Comparison of ENCODE assay signal across 8 cellular contexts in the genomic region with DNA sequence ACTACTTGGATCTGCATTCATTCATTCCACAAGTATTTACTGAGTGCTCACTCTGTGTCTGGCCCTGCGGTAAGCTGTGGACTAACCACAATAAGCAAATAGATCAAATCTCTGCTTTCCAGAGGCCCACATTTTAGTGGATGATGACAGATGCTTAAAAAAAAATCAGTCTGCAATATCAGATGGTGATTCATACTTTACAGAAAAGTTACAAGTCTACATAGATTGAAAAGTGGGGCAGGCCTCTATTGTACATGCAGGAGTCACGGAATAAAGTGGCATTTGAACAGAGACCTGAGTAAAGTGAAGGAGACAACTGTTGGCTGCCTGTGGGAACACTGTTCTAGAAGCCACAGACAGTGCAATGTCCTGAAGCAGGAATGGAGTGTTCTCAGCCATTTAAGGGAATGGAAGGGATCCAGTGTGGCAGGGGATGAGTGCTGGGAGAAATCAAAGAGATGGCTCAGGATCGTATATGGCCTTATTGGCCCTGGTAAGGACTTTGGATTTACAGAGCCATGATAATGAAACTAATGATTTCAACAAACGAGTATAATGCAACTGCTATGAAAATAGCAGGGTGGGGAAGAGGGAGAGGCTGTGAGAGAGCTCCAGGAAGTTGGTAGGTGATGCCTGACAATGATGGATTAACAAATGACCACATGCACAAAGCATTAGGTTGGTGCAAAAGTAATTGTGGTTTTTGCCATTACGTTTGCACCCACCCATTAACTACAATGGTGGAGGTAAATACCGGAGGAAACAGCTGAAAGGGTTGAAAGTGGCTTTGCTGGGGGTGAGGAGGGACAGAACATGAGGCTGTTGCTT. TPM values are rescaled to one million over a fixed set of nuclear protein-coding genes. Genes with fewer than 3 reads are reported as not detected.
DNase-seq lines count a peak whose midpoint lies in the region; ATAC-seq, FAIRE-seq and TF ChIP-seq lines count a peak whose summit lies in the region.

No MANE protein-coding gene starts in this region.

- no peak for ATAC-seq in sciatic nerve

- intact Hi-C loops in uterus (cut with DNase I; ENCODE audit: low total_unique reads) (no loop called here), sciatic nerve (cut with DNase I) (no loop called here)

- TF ChIP-seq RAD21 in SK-N-SH (IDR thresholded peaks at IDR 0.05; ENCODE audit: low read length): no peak

- peaks cover 20% of the 10 kb centered on the region for H3F3A ChIP-seq in SK-N-SH (replicated peaks; ENCODE audit: insufficient read depth)

- no peaks in the 10 kb centered on the region for H3K9me2 ChIP-seq in SK-N-SH

- no peak overlapping the region for H3K9ac ChIP-seq in SK-N-SH

- CTCF ChIA-PET in SK-N-SH (lab: Yijun Ruan, JAX): no interaction called here

- WGBS in SK-N-SH (ENCODE audit: low lambda C conversion rate): 39% methylated on average over 6 of the region's 6 CpGs

- H2AFZ ChIP-seq in SK-N-SH (ENCODE audit: low read depth): no peak overlapping the region

- no peaks in the 10 kb centered on the region for H3K79me2 ChIP-seq in SK-N-SH (ENCODE audit: insufficient read depth)

- H3K27ac ChIP-seq in SK-N-SH (ENCODE audit: low read depth in 2 of 2, low read length in 1 of 2) (no peak overlapping the region), uterus (no peak overlapping the region)

- FAIRE-seq in H54 (lab: Jason Lieb, UNC): peak; percentile 90

- H3K36me3 ChIP-seq in SK-N-SH (replicated peaks in 1 of 2; ENCODE audit: control insufficient read depth in 1 of 2, insufficient read depth in 2 of 2, low read length in 1 of 2): no peaks in the 10 kb centered on the region
- H3K36me3 ChIP-seq in uterus: no peaks in the 10 kb centered on the region

- H3K27me3 ChIP-seq in SK-N-SH (ENCODE audit: insufficient read depth): peaks cover 39% of the 10 kb centered on the region
- H3K27me3 ChIP-seq in uterus: no peaks in the 10 kb centered on the region

- H3K4me3 ChIP-seq in SK-N-SH (ENCODE audit: low read depth in 2 of 2, low read length in 1 of 2) (no peak overlapping the region), uterus (no peak overlapping the region)

- POLR2A ChIA-PET in SK-N-SH (lab: Yijun Ruan, JAX): no interaction called here

- TF ChIP-seq EP300 in SK-N-SH (IDR thresholded peaks at IDR 0.05; ENCODE audit: borderline replicate concordance in 1 of 2, low read depth in 1 of 2, low read length in 1 of 2): peak in 1 of 2 experiments; percentile 74; a peak in 2 of 4 replicates

- TF ChIP-seq CTCF in SK-N-SH (IDR thresholded peaks at IDR 0.05) (no peak), GM13976 (IDR thresholded peaks at IDR 0.05; ENCODE audit: borderline replicate concordance, control extremely low read depth, extremely low read depth, insufficient read depth, missing control alignments) (no peak), uterus (IDR thresholded peaks at IDR 0.05) (no peak)

- H3K9me3 ChIP-seq in SK-N-SH (0 out of 2 replicates have a peak, but pooled peaks cover 5% of the 10 kb centered on the region), uterus (no peaks in the 10 kb centered on the region)

- peaks cover 9% of the 10 kb centered on the region; the same call in 1 of the 2 replicates for H4K20me1 ChIP-seq in SK-N-SH (ENCODE audit: insufficient read depth)

- in situ Hi-C loops in GM13976 (cut with MboI; ENCODE audit: low sequenced_read_pairs, unreplicated experiment): no loop called here

- DNase-seq in AG08395 (ENCODE audit: low spot score) (peak; percentile 89), H54 (ENCODE audit: insufficient read length, low spot score) (peak; percentile 33), SK-N-SH (no peak), glomerular visceral epithelial cell (ENCODE audit: extremely low spot score) (peak; percentile 90), GM13976 (ENCODE audit: low spot score) (no peak), uterus (no peak), NCI-H2171 (lab: John Stamatoyannopoulos, UW) (no peak), sciatic nerve (ENCODE audit: low spot score) (no peak)

- H3K4me2 ChIP-seq in SK-N-SH: no peak overlapping the region

- no peaks in the 10 kb centered on the region for H3K4me1 ChIP-seq in SK-N-SH (ENCODE audit: control insufficient read depth in 1 of 2, insufficient read depth in 2 of 2, low read depth in 1 of 2, low read length in 1 of 2)
- H3K4me1 ChIP-seq in uterus: no peaks in the 10 kb centered on the region

- no peak for TF ChIP-seq POLR2A in H54 (IDR thresholded peaks at IDR 0.05; ENCODE audit: low read depth, low read length)
- no peak for TF ChIP-seq POLR2A in uterus (IDR thresholded peaks at IDR 0.05)

TF ChIP-seq in SK-N-SH, 30 proteins besides CTCF, POLR2A, EP300 and RAD21 (continues in another document):
- TF ChIP-seq, protein P1, sequence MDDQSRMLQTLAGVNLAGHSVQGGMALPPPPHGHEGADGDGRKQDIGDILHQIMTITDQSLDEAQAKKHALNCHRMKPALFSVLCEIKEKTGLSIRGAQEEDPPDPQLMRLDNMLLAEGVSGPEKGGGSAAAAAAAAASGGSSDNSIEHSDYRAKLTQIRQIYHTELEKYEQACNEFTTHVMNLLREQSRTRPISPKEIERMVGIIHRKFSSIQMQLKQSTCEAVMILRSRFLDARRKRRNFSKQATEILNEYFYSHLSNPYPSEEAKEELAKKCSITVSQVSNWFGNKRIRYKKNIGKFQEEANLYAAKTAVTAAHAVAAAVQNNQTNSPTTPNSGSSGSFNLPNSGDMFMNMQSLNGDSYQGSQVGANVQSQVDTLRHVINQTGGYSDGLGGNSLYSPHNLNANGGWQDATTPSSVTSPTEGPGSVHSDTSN (IDR thresholded peaks at IDR 0.05): peak; percentile 96
- TF ChIP-seq NRF1 (IDR thresholded peaks at IDR 0.05; ENCODE audit: low read depth, low read length) (no peak), RXRA (IDR thresholded peaks at IDR 0.05; ENCODE audit: borderline replicate concordance, low read depth) (peak; percentile 77; the same call in 1 of the 2 replicates), ZBTB33 (IDR thresholded peaks at IDR 0.05; ENCODE audit: borderline replicate concordance, low read depth) (peak; percentile 91), MEF2A (IDR thresholded peaks at IDR 0.05; ENCODE audit: borderline replicate concordance, low read depth) (peak; percentile 54; the same call in 1 of the 2 replicates), ELF1 (IDR thresholded peaks at IDR 0.05) (no peak), SMC3 (IDR thresholded peaks at IDR 0.05; ENCODE audit: low read depth, low read length) (no peak), EZH2phosphoT487 (IDR thresholded peaks at IDR 0.05; ENCODE audit: borderline replicate concordance, low read depth) (no peak; the same call in 1 of the 2 replicates), JUND (IDR thresholded peaks at IDR 0.05) (peak; percentile 95), FOXM1 (IDR thresholded peaks at IDR 0.05; ENCODE audit: low read depth) (peak; percentile 62; the same call in 1 of the 2 replicates), SIN3A (IDR thresholded peaks at IDR 0.05; ENCODE audit: borderline replicate concordance, low read depth, low read length) (peak; percentile 55; the same call in 1 of the 2 replicates), POLR2AphosphoS5 (IDR thresholded peaks at IDR 0.05; ENCODE audit: low read depth, low read length) (peak; percentile 86), IRF3 (IDR thresholded peaks at IDR 0.05; ENCODE audit: low read depth, low read length) (no peak), TEAD4 (IDR thresholded peaks at IDR 0.05; ENCODE audit: borderline replicate concordance, insufficient read depth) (peak; percentile 89), CHD2 (IDR thresholded peaks at IDR 0.05; ENCODE audit: low read length, partially characterized antibody) (no peak), RCOR1 (IDR thresholded peaks at IDR 0.05; ENCODE audit: low read length) (no peak), GABPA (IDR thresholded peaks at IDR 0.05; ENCODE audit: low read depth) (no peak), FOXJ3 (CRISPR knock-in tag; IDR thresholded peaks at IDR 0.05) (no peak), MAX (IDR thresholded peaks at IDR 0.05; ENCODE audit: low read depth) (peak; percentile 51; the same call in 1 of the 2 replicates)

RNA-seq across cellular contexts. Expression of gene TMEM45B, which starts 31.1 kb away (rescaled TPM):
- not detected in 2 replicates for polyA plus RNA-seq in SK-N-SH (2012; rRNA removed)
- polyA plus RNA-seq in SK-N-SH (2012; cell fraction: cytosol; rRNA removed): 0.04 TPM in 1 of 2 replicates, not detected in the other
- polyA plus RNA-seq in SK-N-SH (2012; cell fraction: nucleus; rRNA removed): not detected in 2 replicates
- total RNA-seq in uterus (1 to 10 TPM in 1 of 4 donors, under 1 TPM in 2, not detected in 1; 0.18 to 2.1 (median 0.29) TPM), sciatic nerve (0.53 TPM)

RNA-seq across cellular contexts. Expression of gene NFRKB, which starts 48.7 kb away (rescaled TPM):
- polyA plus RNA-seq in SK-N-SH (2012; rRNA removed): 13.5 and 14.6 TPM in 2 replicates
- polyA plus RNA-seq in SK-N-SH (2012; cell fraction: cytosol; rRNA removed): 8.4 and 11.8 TPM in 2 replicates
- 38.6 and 43.5 TPM in 2 replicates for polyA plus RNA-seq in SK-N-SH (2012; cell fraction: nucleus; rRNA removed)
- total RNA-seq in uterus (10 to 100 TPM in 3 of 4 donors, 1 to 10 TPM in 1; 8.8 to 59.6 (median 34.6) TPM), sciatic nerve (27.4 TPM)

Comparison
In these comparisons a context has a peak if more than half of its experiments do, and no peak if none do; other contexts are left out.
1. DNase-seq: peak in AG08395 (single experiment), H54 (single experiment) and glomerular visceral epithelial cell (single experiment); none in SK-N-SH (single experiment), GM13976 (single experiment), uterus (0 of 2), NCI-H2171 (single experiment) and sciatic nerve (single experiment).